Comparison of ENCODE assay signal across 16 cellular contexts in the genomic region with DNA sequence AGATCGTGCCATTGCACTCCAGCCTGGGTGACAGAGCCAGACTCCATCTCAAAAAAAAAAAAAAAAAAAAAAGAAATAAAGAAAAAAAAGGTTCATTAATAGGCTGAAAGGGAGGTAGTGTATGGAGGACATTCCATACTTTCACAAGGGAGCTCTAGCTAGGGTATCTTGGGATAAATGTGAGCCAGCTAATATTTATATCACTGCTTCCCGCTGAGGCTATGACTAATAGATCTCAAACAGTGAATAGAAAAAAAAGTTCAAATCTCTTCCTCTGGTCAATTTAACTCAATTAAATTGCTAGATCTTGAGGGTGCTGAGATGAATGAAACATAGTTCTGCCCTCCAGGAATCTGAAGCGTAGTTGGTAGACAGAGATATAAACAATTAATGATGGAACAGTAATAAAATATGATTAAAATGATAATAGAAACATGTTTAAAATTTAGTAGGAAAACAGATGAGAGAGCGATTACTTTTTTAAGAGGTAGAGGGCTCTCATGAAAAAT. TPM values are rescaled to one million over a fixed set of nuclear protein-coding genes. Genes with fewer than 3 reads are reported as not detected.
"Had no signal": no experiment of that assay in that cellular context is flagged by ENCODE, and none has a peak within 500 bp of the region (broad histone marks: within the 10 kb centered on the region; RNA-seq: fewer than 3 reads in every experiment).

No MANE protein-coding gene starts in this region.

- H3K4me3 ChIP-seq: cardiac muscle cell, psoas muscle, right lobe of liver, smooth muscle cell, suprapubic skin had no signal

- H3K27me3 ChIP-seq: cardiac muscle cell, foreskin keratinocyte, right lobe of liver, suprapubic skin had no signal

- H3K36me3 ChIP-seq: cardiac muscle cell, right lobe of liver, suprapubic skin had no signal

- DNase-seq: activated CD8-positive, alpha-beta memory T cell treated with anti-CD3 and anti-CD28 coated beads, Interleukin-2, amount 50 U/mL, for 4 hours; activated CD8-positive, alpha-beta T cell treated with anti-CD3 and anti-CD28 coated beads, Interleukin-2, amount 10 ng/mL, durations not matched to agents 7 days and 5 days; activated naive CD8-positive, alpha-beta T cell treated with anti-CD3 and anti-CD28 coated beads for 36 hours; amygdala; foreskin keratinocyte; midbrain; psoas muscle; right lobe of liver; stimulated activated naive CD8-positive, alpha-beta T cell treated with anti-CD3 and anti-CD28 coated beads, Interleukin-15, Interleukin-2, amounts not matched to agents 100 U/mL and 50 U/mL, for 24 hours; trophoblast cell had no signal

- ATAC-seq: activated CD8-positive, alpha-beta T cell treated with anti-CD3 and anti-CD28 coated beads, Interleukin-2, amount 10 ng/mL, durations not matched to agents 7 days and 5 days; esophagus mucosa; foreskin keratinocyte; psoas muscle; right lobe of liver; stimulated activated naive CD8-positive, alpha-beta T cell treated with anti-CD3 and anti-CD28 coated beads, Interleukin-15, Interleukin-2, amounts not matched to agents 100 U/mL and 50 U/mL, for 24 hours had no signal

- H3K9me3 ChIP-seq: psoas muscle, right lobe of liver, suprapubic skin had no signal

- H3K27ac ChIP-seq: cardiac muscle cell, foreskin keratinocyte, psoas muscle, suprapubic skin, VCaP had no signal

- H3K4me1 ChIP-seq: foreskin keratinocyte, psoas muscle, right lobe of liver, suprapubic skin had no signal

RNA-seq across cellular contexts. Expression of a gene that starts 55.7 kb away (rescaled TPM):
- total RNA-seq: esophagus mucosa, foreskin keratinocyte, myocyte, smooth muscle cell had no signal
- polyA plus RNA-seq: foreskin keratinocyte, smooth muscle cell had no signal
